In the genomic region with DNA sequence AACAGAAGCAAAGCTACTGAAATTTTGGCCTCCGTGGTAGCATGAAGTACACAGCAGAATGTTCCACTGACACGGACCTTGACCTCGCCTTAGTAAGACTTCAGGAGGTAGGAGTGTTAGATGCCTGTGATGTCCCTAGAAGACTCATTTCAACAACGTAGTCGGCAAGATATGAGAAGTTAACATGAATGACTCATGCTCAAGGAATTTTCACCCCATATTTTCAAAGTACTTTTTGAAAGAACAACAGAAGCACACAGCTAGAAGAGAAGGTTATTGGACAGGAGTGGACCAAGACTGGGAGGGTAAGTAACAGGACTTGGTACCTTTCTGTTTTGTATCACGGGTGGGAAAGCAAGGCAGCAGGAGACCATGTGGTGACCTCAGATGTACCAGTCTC, we compare ENCODE assay signal across 15 cellular contexts.
DNase-seq lines count a peak whose midpoint lies in the region; ATAC-seq and TF ChIP-seq lines count a peak whose summit lies in the region.
"Had no signal": no experiment of that assay in that cellular context is flagged by ENCODE, and none has a peak within 500 bp of the region (broad histone marks: within the 10 kb centered on the region; RNA-seq: fewer than 3 reads in every experiment).

No MANE protein-coding gene starts in this region.

- no peak overlapping the region for H3K4me3 Mint-ChIP-seq in GM23338

- peaks cover 5% of the 10 kb centered on the region; the same call in 1 of the 3 replicates for H3K4me1 Mint-ChIP-seq in GM23338

- DNase-seq in AG08395 (ENCODE audit: low spot score), result peak; percentile 35
- DNase-seq in HuH-7 (ENCODE audit: low spot score), result peak; percentile 34
- DNase-seq in astrocyte of the cerebellum (ENCODE audit: low read depth), result peak; percentile 43
- peak; percentile 95 for DNase-seq in iris pigment epithelial cell (ENCODE audit: low read depth)
- DNase-seq in GM23338 (ENCODE audit: low spot score), result no peak
- no peak for DNase-seq in vagina (ENCODE audit: extremely low spot score in 2 of 2)
- DNase-seq in esophagus muscularis mucosa (ENCODE audit: extremely low spot score), result no peak
- DNase-seq: activated effector memory CD4-positive, alpha-beta T cell treated with Interleukin-2 at 50 U/mL for 16 hours; BE2C; caudate nucleus; DMS79; KG1; NCI-H2107; pancreas had no signal

- no peaks in the 10 kb centered on the region for H3K9me3 Mint-ChIP-seq in GM23338

- H3K9me3 ChIP-seq in vagina (no peaks in the 10 kb centered on the region), esophagus muscularis mucosa (no peaks in the 10 kb centered on the region)
- H3K9me3 ChIP-seq: BE2C, pancreas had no signal

- H3K4me3 ChIP-seq in astrocyte of the cerebellum (ENCODE audit: low read depth, low read length) (no peak overlapping the region), GM23338 (no peak overlapping the region), vagina (no peak overlapping the region), esophagus muscularis mucosa (no peak overlapping the region)
- H3K4me3 ChIP-seq: pancreas had no signal

- H3K27ac ChIP-seq in GM23338 (ENCODE audit: low read depth) (no peak overlapping the region), vagina (no peak overlapping the region), esophagus muscularis mucosa (replicated peaks in 1 of 4) (no peak overlapping the region)
- H3K27ac ChIP-seq: pancreas had no signal

- H3K27me3 Mint-ChIP-seq in GM23338 (ENCODE audit: insufficient read depth, low read depth, poor library complexity), result peaks cover 2% of the 10 kb centered on the region

- no peaks in the 10 kb centered on the region for H3K27me3 ChIP-seq in GM23338 (ENCODE audit: insufficient read depth)
- no peaks in the 10 kb centered on the region for H3K27me3 ChIP-seq in vagina
- H3K27me3 ChIP-seq in esophagus muscularis mucosa, result no peaks in the 10 kb centered on the region
- H3K27me3 ChIP-seq: BE2C, pancreas had no signal

- peaks cover 9% of the 10 kb centered on the region for H3K36me3 Mint-ChIP-seq in GM23338 (ENCODE audit: low read depth)

- H3K4me2 ChIP-seq in GM23338, result no peak overlapping the region

- intact Hi-C loops in vagina (cut with DNase I), result no loop called here
- intact Hi-C loops in esophagus muscularis mucosa (cut with DNase I), result no loop called here

- TF ChIP-seq POLR2A in vagina (IDR thresholded peaks at IDR 0.05), result no peak
- TF ChIP-seq POLR2A in esophagus muscularis mucosa (IDR thresholded peaks at IDR 0.05; ENCODE audit: low read depth), result no peak

- 76% methylated on average over 6 of the region's 6 CpGs for WGBS in esophagus muscularis mucosa

- TF ChIP-seq CTCF in astrocyte of the cerebellum (IDR thresholded peaks at IDR 0.05; ENCODE audit: low read depth, low read length, missing control alignments) (no peak), GM23338 (conservative IDR thresholded peaks at IDR 0.05; ENCODE audit: low read depth in 2 of 2) (no peak), vagina (IDR thresholded peaks at IDR 0.05) (no peak), esophagus muscularis mucosa (IDR thresholded peaks at IDR 0.05) (no peak)

- H3K36me3 ChIP-seq in GM23338 (ENCODE audit: insufficient read depth) (no peaks in the 10 kb centered on the region), vagina (no peaks in the 10 kb centered on the region), esophagus muscularis mucosa (peaks cover 0 to 47% (median 7%) of the 10 kb centered on the region in 4 donors)
- H3K36me3 ChIP-seq: BE2C, pancreas had no signal

- H2AFZ ChIP-seq in GM23338, result no peak overlapping the region

- ATAC-seq in GM19455 (IDR thresholded peaks at IDR 0.05; ENCODE audit: unreplicated experiment) (no peak), GM23338 (no peak)
- ATAC-seq: pancreas had no signal

- H3K79me2 ChIP-seq in GM23338 (replicated peaks; ENCODE audit: insufficient read depth), result no peaks in the 10 kb centered on the region

- no peaks in the 10 kb centered on the region for H3F3A ChIP-seq in GM23338 (replicated peaks; ENCODE audit: low read depth)

- H3K27ac Mint-ChIP-seq in GM23338, result no peak overlapping the region

- no peak for TF ChIP-seq EP300 in esophagus muscularis mucosa (IDR thresholded peaks at IDR 0.05)

- no peaks in the 10 kb centered on the region for H3K4me1 ChIP-seq in GM23338 (ENCODE audit: insufficient read depth)
- no peaks in the 10 kb centered on the region for H3K4me1 ChIP-seq in vagina
- no peaks in the 10 kb centered on the region for H3K4me1 ChIP-seq in esophagus muscularis mucosa
- H3K4me1 ChIP-seq: BE2C, pancreas had no signal

- no peaks in the 10 kb centered on the region for H3K9me2 ChIP-seq in GM23338 (ENCODE audit: insufficient read depth)

- no peaks in the 10 kb centered on the region for H4K20me1 ChIP-seq in GM23338 (replicated peaks; ENCODE audit: insufficient read depth)

- in situ Hi-C loops in astrocyte of the cerebellum (cut with HindIII; ENCODE audit: low sequenced_read_pairs), result no loop called here

TF ChIP-seq in GM23338, 12 proteins besides CTCF, POLR2A, EP300 and RAD21 (continues in another document):
- no peak for TF ChIP-seq EZH2 (IDR thresholded peaks at IDR 0.05; ENCODE audit: low read depth, unreplicated experiment)
- TF ChIP-seq STAT1 (IDR thresholded peaks at IDR 0.05; ENCODE audit: unreplicated experiment), result no peak
- no peak for TF ChIP-seq ZNF331 (CRISPR knock-in tag; IDR thresholded peaks at IDR 0.05; ENCODE audit: low read depth)
- TF ChIP-seq POLR2AphosphoS5 (IDR thresholded peaks at IDR 0.05; ENCODE audit: low read depth), result no peak
- TF ChIP-seq ZNF114 (CRISPR knock-in tag; IDR thresholded peaks at IDR 0.05), result no peak
- no peak for TF ChIP-seq JUNB (IDR thresholded peaks at IDR 0.05; ENCODE audit: unreplicated experiment)
- TF ChIP-seq CREB1 (CRISPR knock-in tag; IDR thresholded peaks at IDR 0.05; ENCODE audit: low read depth), result no peak
- TF ChIP-seq, protein P1, sequence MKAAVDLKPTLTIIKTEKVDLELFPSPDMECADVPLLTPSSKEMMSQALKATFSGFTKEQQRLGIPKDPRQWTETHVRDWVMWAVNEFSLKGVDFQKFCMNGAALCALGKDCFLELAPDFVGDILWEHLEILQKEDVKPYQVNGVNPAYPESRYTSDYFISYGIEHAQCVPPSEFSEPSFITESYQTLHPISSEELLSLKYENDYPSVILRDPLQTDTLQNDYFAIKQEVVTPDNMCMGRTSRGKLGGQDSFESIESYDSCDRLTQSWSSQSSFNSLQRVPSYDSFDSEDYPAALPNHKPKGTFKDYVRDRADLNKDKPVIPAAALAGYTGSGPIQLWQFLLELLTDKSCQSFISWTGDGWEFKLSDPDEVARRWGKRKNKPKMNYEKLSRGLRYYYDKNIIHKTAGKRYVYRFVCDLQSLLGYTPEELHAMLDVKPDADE (IDR thresholded peaks at IDR 0.05), result no peak
- TF ChIP-seq REST (IDR thresholded peaks at IDR 0.05; ENCODE audit: unreplicated experiment), result no peak

Comparison
In these comparisons a context has a peak if more than half of its experiments do, and no peak if none do; other contexts are left out.
1. DNase-seq: peak in AG08395 (single experiment), HuH-7 (single experiment), astrocyte of the cerebellum (single experiment) and iris pigment epithelial cell (single experiment); none in GM23338 (single experiment), vagina (0 of 2) and esophagus muscularis mucosa (single experiment).